In the genomic region with DNA sequence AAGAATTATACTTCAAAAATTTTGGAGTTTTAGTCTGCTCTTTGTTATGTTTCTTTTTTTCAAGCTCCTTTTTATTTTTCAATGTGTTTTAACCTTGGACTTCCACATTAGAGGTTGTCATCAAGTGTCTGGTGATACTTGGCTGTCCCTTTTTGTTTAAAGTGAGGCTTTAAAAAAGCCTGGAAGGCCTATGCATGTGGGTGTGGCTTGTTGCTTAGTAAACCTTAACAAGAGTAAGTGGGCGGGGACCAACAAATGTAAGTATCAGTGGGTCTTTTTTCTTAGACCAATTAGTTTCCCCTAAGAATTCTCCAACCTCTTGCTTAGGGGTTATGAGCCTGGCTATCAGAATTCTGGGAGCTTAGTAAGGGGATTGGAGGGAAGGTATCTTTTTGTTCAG, we compare ENCODE assay signal across 1 cellular context.
TF ChIP-seq lines count a peak whose summit lies in the region.

No MANE protein-coding gene starts in this region.

TF ChIP-seq in H1, 55 proteins besides CTCF, POLR2A, EP300 and RAD21:
- no peak for TF ChIP-seq RBBP5 (IDR thresholded peaks at IDR 0.05; ENCODE audit: borderline replicate concordance, low read depth, low read length)
- TF ChIP-seq SAP30 (IDR thresholded peaks at IDR 0.05; ENCODE audit: insufficient read depth, insufficient replicate concordance, low read length), result no peak
- TF ChIP-seq SIN3A (conservative IDR thresholded peaks at IDR 0.05 in 1 of 2, IDR thresholded peaks at IDR 0.05 in 1 of 2; ENCODE audit: low read depth in 1 of 2, low read length in 2 of 2), result no peak
- no peak for TF ChIP-seq TBP (IDR thresholded peaks at IDR 0.05; ENCODE audit: low read depth, low read length)
- no peak for TF ChIP-seq FOSL1 (IDR thresholded peaks at IDR 0.05; ENCODE audit: insufficient read depth, low read depth, low read length)
- TF ChIP-seq POU5F1 (IDR thresholded peaks at IDR 0.05; ENCODE audit: low read depth, low read length), result no peak
- no peak for TF ChIP-seq ZNF274 (IDR thresholded peaks at IDR 0.05; ENCODE audit: borderline replicate concordance, extremely low read depth, low read length)
- no peak for TF ChIP-seq SRF (IDR thresholded peaks at IDR 0.05; ENCODE audit: low read depth, low read length)
- no peak for TF ChIP-seq TAF7 (optimal IDR thresholded peaks at IDR 0.05; ENCODE audit: borderline replicate concordance, low read depth, low read length)
- no peak for TF ChIP-seq NRF1 (IDR thresholded peaks at IDR 0.05; ENCODE audit: low read depth, low read length)
- no peak for TF ChIP-seq ASH2L (IDR thresholded peaks at IDR 0.05; ENCODE audit: low read length)
TF ChIP-seq in H1: peak in this region for 0.
